In genomic region chr14:21748869-21749303, GRCh38 we compare ENCODE assay signal across 1 cellular context.
TF ChIP-seq lines count a peak whose summit lies in the region.

No MANE protein-coding gene starts in this region.

TF ChIP-seq in Ishikawa, 13 proteins besides CTCF, POLR2A, EP300 and RAD21 (continued from another document):
- TF ChIP-seq YY1 (IDR thresholded peaks at IDR 0.05; ENCODE audit: low read depth) (no peak), TAF1 (IDR thresholded peaks at IDR 0.05; ENCODE audit: low read depth) (no peak)
